Comparison of ENCODE assay signal across 16 cellular contexts in the genomic region with DNA sequence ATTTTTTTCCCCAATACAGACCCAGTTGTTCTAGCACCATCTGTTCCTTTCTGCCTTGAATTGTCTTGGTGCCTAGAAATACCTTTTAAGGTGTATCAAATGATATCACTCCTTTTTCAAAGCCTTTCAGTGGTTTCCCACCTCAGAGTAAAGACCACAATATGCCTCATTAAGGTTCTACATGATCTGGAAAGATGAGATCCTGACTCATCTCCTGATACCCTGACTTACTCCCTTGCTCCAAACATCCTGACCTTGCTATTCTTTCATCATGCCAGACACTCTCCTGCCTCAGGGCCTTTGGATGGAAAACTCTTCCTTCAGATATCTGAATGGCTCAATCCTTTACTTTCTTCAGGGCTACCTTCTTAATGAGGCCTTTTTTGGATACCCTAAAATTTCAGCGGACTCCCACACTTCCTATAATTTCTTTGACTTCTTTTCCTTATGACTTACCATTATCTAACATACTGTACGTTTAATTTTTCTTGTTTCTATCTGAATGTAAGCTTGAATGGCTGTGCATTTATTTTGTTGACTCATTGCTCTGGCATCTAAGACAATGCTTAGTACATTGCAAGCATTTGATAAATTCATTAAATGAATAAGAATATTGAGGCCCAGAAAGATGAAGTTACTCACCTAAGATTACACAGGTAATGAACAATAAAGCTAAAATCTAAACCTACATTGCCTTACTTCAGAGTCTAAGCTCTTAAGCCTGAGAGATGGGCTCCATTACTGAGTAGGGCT. TPM values are rescaled to one million over a fixed set of nuclear protein-coding genes. Genes with fewer than 3 reads are reported as not detected.
DNase-seq lines count a peak whose midpoint lies in the region; ATAC-seq and TF ChIP-seq lines count a peak whose summit lies in the region.
"Had no signal": no experiment of that assay in that cellular context is flagged by ENCODE, and none has a peak within 500 bp of the region (broad histone marks: within the 10 kb centered on the region; RNA-seq: fewer than 3 reads in every experiment).

No MANE protein-coding gene starts in this region.

- H3K4me1 Mint-ChIP-seq in MCF 10A (ENCODE audit: insufficient read depth, unreplicated experiment), result peaks cover 19% of the 10 kb centered on the region

- no peaks in the 10 kb centered on the region for H3K27me3 ChIP-seq in breast epithelium

- DNase-seq in MCF 10A (ENCODE audit: unreplicated experiment) (peak; percentile 36), breast epithelium (ENCODE audit: low spot score in 2 of 2) (no peak), RWPE1 (ENCODE audit: low spot score) (no peak), epithelial cell of esophagus (ENCODE audit: low read depth) (peak; percentile 76)
- DNase-seq: activated CD4-positive, alpha-beta T cell treated with anti-CD3 and anti-CD28 coated beads for 4 hours; activated CD8-positive, alpha-beta memory T cell treated with anti-CD3 and anti-CD28 coated beads, Interleukin-2, amount 50 U/mL, for 48 hours; activated naive CD8-positive, alpha-beta T cell treated with anti-CD3 and anti-CD28 coated beads, Interleukin-2, amount 10 ng/mL, durations not matched to agents 7 days and 5 days; CD4-positive, alpha-beta T cell; effector memory CD8-positive, alpha-beta T cell; GF-D8; stimulated activated CD4-positive, alpha-beta T cell treated with anti-CD3 and anti-CD28 coated beads, Interleukin-1b, Interleukin-23, amount 100 ng/mL, for 48 hours; T-helper 1 cell had no signal

- no peak overlapping the region for H3K27ac Mint-ChIP-seq in MCF 10A (ENCODE audit: low read depth, unreplicated experiment)
- H3K27ac Mint-ChIP-seq: activated naive CD8-positive, alpha-beta T cell treated with anti-CD3 and anti-CD28 coated beads, Interleukin-2, amount 10 ng/mL, durations not matched to agents 7 days and 5 days; CD4-positive, alpha-beta T cell had no signal

- ATAC-seq in GM18519 (IDR thresholded peaks at IDR 0.05; ENCODE audit: low FRiP score, unreplicated experiment) (no peak), HG02763 (IDR thresholded peaks at IDR 0.05; ENCODE audit: unreplicated experiment) (no peak), GM18909 (IDR thresholded peaks at IDR 0.05; ENCODE audit: poor library complexity, unreplicated experiment) (no peak)
- ATAC-seq: effector memory CD8-positive, alpha-beta T cell had no signal

- no peak for TF ChIP-seq POLR2A in breast epithelium (IDR thresholded peaks at IDR 0.05)

- H3K9me3 Mint-ChIP-seq in MCF 10A (ENCODE audit: unreplicated experiment), result no peaks in the 10 kb centered on the region
- H3K9me3 Mint-ChIP-seq: activated naive CD8-positive, alpha-beta T cell treated with anti-CD3 and anti-CD28 coated beads, Interleukin-2, amount 10 ng/mL, durations not matched to agents 7 days and 5 days; CD4-positive, alpha-beta T cell; effector memory CD8-positive, alpha-beta T cell had no signal

- POLR2A ChIA-PET in MCF 10A (lab: Yijun Ruan, JAX), result interaction anchor here (0.6 to 1.8 kb wide), 12 partner anchors 8 to 151 kb away, joined by 3 to 5 read pairs (median 3); partner anchors contain the start of genes FAM222B and PHF12
- POLR2A ChIA-PET in RWPE1 (lab: Yijun Ruan, JAX; ENCODE audit: low non-redundant PET), result no interaction called here

- no peak overlapping the region for H3K27ac ChIP-seq in breast epithelium
- H3K27ac ChIP-seq in RWPE1, result peak overlapping the region; percentile 41; the same call in 1 of the 2 replicates
- H3K27ac ChIP-seq: thoracic aorta had no signal

- H3K9me3 ChIP-seq in breast epithelium, result no peaks in the 10 kb centered on the region
- H3K9me3 ChIP-seq: thoracic aorta had no signal

- no peak overlapping the region for H3K4me3 Mint-ChIP-seq in MCF 10A (ENCODE audit: unreplicated experiment)
- H3K4me3 Mint-ChIP-seq: activated naive CD8-positive, alpha-beta T cell treated with anti-CD3 and anti-CD28 coated beads, Interleukin-2, amount 10 ng/mL, durations not matched to agents 7 days and 5 days; CD4-positive, alpha-beta T cell; effector memory CD8-positive, alpha-beta T cell had no signal

- H3K36me3 ChIP-seq in breast epithelium, result peaks cover 18% of the 10 kb centered on the region

- intact Hi-C loops in MCF 10A (cut with micrococcal nuclease) (no loop called here), breast epithelium (cut with DNase I; ENCODE audit: low total_unique reads) (no loop called here)

- H3K27me3 Mint-ChIP-seq in MCF 10A (ENCODE audit: insufficient read depth, unreplicated experiment), result no peaks in the 10 kb centered on the region
- H3K27me3 Mint-ChIP-seq: activated naive CD8-positive, alpha-beta T cell treated with anti-CD3 and anti-CD28 coated beads, Interleukin-2, amount 10 ng/mL, durations not matched to agents 7 days and 5 days; CD4-positive, alpha-beta T cell; effector memory CD8-positive, alpha-beta T cell had no signal

- H3K4me3 ChIP-seq in breast epithelium (no peak overlapping the region), epithelial cell of esophagus (ENCODE audit: low read length) (no peak overlapping the region)
- H3K4me3 ChIP-seq: thoracic aorta had no signal

- CTCF ChIA-PET in MCF 10A (lab: Yijun Ruan, JAX), result interaction anchor here (0.6 to 2.2 kb wide), 7 partner anchors 17 to 356 kb away, joined by 3 to 16 read pairs (median 5); partner anchors contain the start of gene TLCD1
- CTCF ChIA-PET in RWPE1 (lab: Yijun Ruan, JAX), result interaction anchor here (0.5 to 1.6 kb wide), 4 partner anchors 13 to 114 kb away, joined by 3 to 10 read pairs (median 4); no protein-coding TSS in a partner anchor

- no peak for TF ChIP-seq CTCF in MCF 10A (IDR thresholded peaks at IDR 0.05; ENCODE audit: unreplicated experiment)
- no peak for TF ChIP-seq CTCF in breast epithelium (IDR thresholded peaks at IDR 0.05)
- no peak for TF ChIP-seq CTCF in RWPE1 (conservative IDR thresholded peaks at IDR 0.05; ENCODE audit: low read depth)
- TF ChIP-seq CTCF in epithelial cell of esophagus (IDR thresholded peaks at IDR 0.05; ENCODE audit: insufficient read depth, low read depth, low read length, missing control alignments), result no peak

- no TSS peak for BruUV-seq in MCF 10A (replicated peaks; lab: Mats Ljungman, UMichigan)

- H3K36me3 Mint-ChIP-seq in MCF 10A (ENCODE audit: insufficient read depth, unreplicated experiment), result peaks cover 42% of the 10 kb centered on the region

- H3K4me1 ChIP-seq in breast epithelium, result no peaks in the 10 kb centered on the region

RNA-seq across cellular contexts. Expression of gene FLOT2, which starts 19.2 kb away (rescaled TPM):
- total RNA-seq in MCF 10A (2022), result 98.5 and 126 TPM in 2 replicates
- total RNA-seq in breast epithelium, result 10 to 100 TPM; 49.8 to 78.3 (median 56.9) TPM

RNA-seq across cellular contexts. Expression of gene ERAL1, which starts 23.5 kb away (rescaled TPM):
- total RNA-seq in MCF 10A (2022) (51.6 and 53.7 TPM in 2 replicates), breast epithelium (10 to 100 TPM; 24.3 to 51.2 (median 26.4) TPM)

RNA-seq across cellular contexts. Expression of gene DHRS13, which starts 24.5 kb away (rescaled TPM):
- total RNA-seq in MCF 10A (2022) (9.1 and 9.5 TPM in 2 replicates), breast epithelium (10 to 100 TPM in 2 of 3 donors, 1 to 10 TPM in 1; 3.2 to 20.6 (median 14.2) TPM)

RNA-seq across cellular contexts. Expression of gene FAM222B, which starts 35.7 kb away (rescaled TPM):
- total RNA-seq in MCF 10A (2022) (18.5 and 22.2 TPM in 2 replicates), breast epithelium (10 to 100 TPM in 2 of 3 donors, 1 to 10 TPM in 1; 9.7 to 12.0 (median 10.5) TPM)

Comparison
In these comparisons a context has a peak if more than half of its experiments do, and no peak if none do; other contexts are left out.
1. DNase-seq: peak in MCF 10A (single experiment) and epithelial cell of esophagus (single experiment); none in breast epithelium (0 of 2) and RWPE1 (single experiment).